In the genomic region with DNA sequence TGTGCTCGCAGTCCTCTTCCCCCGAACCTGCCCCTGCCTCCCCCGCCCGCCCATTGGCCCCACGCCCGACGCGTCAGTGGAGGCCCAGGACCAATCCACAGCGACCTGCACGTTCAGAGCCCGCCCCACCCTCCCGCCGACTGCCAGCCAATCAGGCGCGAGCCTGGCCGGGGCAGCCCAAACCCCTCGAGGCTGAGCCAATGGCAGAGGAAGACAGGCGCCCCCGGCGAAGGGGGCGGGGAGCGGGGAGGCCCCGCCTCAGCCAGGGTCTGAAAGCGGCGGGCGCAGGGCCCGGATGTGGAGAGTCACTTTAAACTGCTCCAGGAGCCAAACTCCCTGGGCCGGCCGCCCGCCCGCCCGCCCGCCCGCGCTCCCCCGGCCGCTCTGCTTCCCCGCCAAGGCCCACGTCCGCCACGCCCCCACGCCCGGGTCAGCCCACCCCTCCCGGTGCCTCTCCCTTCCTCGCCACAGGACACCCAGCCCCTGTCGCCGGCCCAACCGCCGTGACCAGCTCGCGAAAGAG, we compare ENCODE assay signal across 1 cellular context.
TF ChIP-seq lines count a peak whose summit lies in the region.

No MANE protein-coding gene starts in this region.

TF ChIP-seq in HepG2, 621 proteins besides CTCF, POLR2A, EP300 and RAD21 (continued from another document):
- TF ChIP-seq, protein P1, sequence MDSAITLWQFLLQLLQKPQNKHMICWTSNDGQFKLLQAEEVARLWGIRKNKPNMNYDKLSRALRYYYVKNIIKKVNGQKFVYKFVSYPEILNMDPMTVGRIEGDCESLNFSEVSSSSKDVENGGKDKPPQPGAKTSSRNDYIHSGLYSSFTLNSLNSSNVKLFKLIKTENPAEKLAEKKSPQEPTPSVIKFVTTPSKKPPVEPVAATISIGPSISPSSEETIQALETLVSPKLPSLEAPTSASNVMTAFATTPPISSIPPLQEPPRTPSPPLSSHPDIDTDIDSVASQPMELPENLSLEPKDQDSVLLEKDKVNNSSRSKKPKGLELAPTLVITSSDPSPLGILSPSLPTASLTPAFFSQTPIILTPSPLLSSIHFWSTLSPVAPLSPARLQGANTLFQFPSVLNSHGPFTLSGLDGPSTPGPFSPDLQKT (CRISPR knock-in tag; IDR thresholded peaks at IDR 0.05; ENCODE audit: borderline replicate concordance): 0 out of 2 replicates have a peak, but pooled peaks have one; percentile 42
